Comparison of ENCODE assay signal across 34 cellular contexts in the genomic region with DNA sequence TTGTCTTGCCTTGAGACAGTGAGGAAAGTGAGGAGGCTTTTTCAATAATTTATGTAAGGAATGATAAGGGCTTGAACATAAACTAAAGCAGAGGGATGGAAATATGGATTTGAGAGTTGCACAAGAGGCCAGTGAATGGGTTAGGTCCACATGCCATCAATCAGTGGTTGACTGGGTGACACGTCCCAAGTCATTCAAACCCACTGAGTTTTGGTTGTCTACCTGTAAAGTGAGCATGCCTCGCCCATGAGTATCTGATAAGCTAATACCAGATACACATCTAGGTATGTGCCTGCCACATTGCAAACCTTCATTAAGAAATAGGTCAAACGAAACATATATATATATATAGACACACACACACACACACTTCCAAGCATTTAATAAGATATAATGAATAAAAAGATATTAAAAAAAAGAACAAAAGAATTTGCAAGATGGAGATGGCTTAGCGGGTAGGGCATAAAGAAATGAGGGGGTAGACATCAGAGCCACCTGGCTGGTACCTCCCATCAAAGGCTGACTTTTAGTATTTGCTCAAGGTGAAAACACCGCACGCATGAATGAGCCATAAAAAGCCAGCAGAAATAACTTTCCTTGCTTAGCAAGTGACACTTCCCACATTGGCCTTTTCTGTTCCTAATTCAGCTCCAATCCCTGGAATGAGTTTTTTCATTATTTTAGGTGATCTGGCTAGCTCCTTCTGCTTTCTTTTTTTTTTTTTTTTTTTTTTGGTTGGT.
"Had no signal": no experiment of that assay in that cellular context is flagged by ENCODE, and none has a peak within 500 bp of the region (broad histone marks: within the 10 kb centered on the region; RNA-seq: fewer than 3 reads in every experiment).

No MANE protein-coding gene starts in this region.

- H3K4me3 ChIP-seq: ascending aorta, cardiac muscle cell, MG63 had no signal

- H3K36me3 Mint-ChIP-seq: activated naive CD4-positive, alpha-beta T cell treated with anti-CD3 and anti-CD28 coated beads, Interleukin-2, amount 50 U/mL, for 24 hours; activated naive CD8-positive, alpha-beta T cell treated with anti-CD3 and anti-CD28 coated beads, Interleukin-2, amount 10 ng/mL, durations not matched to agents 7 days and 5 days; T-cell had no signal

- H3K4me1 Mint-ChIP-seq: activated T-helper 17 cell treated with anti-CD3 and anti-CD28 coated beads, Interleukin-2, amount 50 U/mL, for 72 hours had no signal

- H3K4me1 ChIP-seq: ascending aorta had no signal

- H3K9me3 Mint-ChIP-seq: activated CD8-positive, alpha-beta T cell treated with anti-CD3 and anti-CD28 coated beads for 36 hours; activated naive CD4-positive, alpha-beta T cell treated with anti-CD3 and anti-CD28 coated beads, Interleukin-2, amount 50 U/mL, for 24 hours; activated naive CD8-positive, alpha-beta T cell treated with anti-CD3 and anti-CD28 coated beads, Interleukin-2, amount 10 ng/mL, durations not matched to agents 7 days and 5 days; activated T-cell treated with anti-CD3 and anti-CD28 coated beads, Interleukin-2, amount 50 U/mL, for 72 hours; activated T-helper 17 cell treated with anti-CD3 and anti-CD28 coated beads, Interleukin-2, amount 50 U/mL, for 72 hours; central memory CD8-positive, alpha-beta T cell; T-cell had no signal

- H3K9me3 ChIP-seq: ascending aorta, MG63 had no signal

- H3K27me3 Mint-ChIP-seq: activated CD8-positive, alpha-beta T cell treated with anti-CD3 and anti-CD28 coated beads for 36 hours; activated naive CD4-positive, alpha-beta T cell treated with anti-CD3 and anti-CD28 coated beads, Interleukin-2, amount 50 U/mL, for 24 hours; T-cell had no signal

- H3K36me3 ChIP-seq: ascending aorta, cardiac muscle cell, MG63, WERI-Rb-1 had no signal

- H3K27me3 ChIP-seq: ascending aorta, cardiac muscle cell, MG63 had no signal

- H3K27ac Mint-ChIP-seq: activated CD8-positive, alpha-beta T cell treated with anti-CD3 and anti-CD28 coated beads for 36 hours; activated naive CD4-positive, alpha-beta T cell treated with anti-CD3 and anti-CD28 coated beads, Interleukin-2, amount 50 U/mL, for 24 hours; activated naive CD8-positive, alpha-beta T cell treated with anti-CD3 and anti-CD28 coated beads, Interleukin-2, amount 10 ng/mL, durations not matched to agents 7 days and 5 days; activated T-cell treated with anti-CD3 and anti-CD28 coated beads, Interleukin-2, amount 50 U/mL, for 72 hours; activated T-helper 17 cell treated with anti-CD3 and anti-CD28 coated beads, Interleukin-2, amount 50 U/mL, for 72 hours; T-cell; T-helper 17 cell had no signal

- H3K27ac ChIP-seq: ascending aorta, cardiac muscle cell, WERI-Rb-1 had no signal

- DNase-seq: activated CD4-positive, alpha-beta T cell treated with anti-CD3 and anti-CD28 coated beads for 1 hour; activated CD4-positive, alpha-beta T cell treated with anti-CD3 and anti-CD28 coated beads for 48 hours; activated CD4-positive, alpha-beta T cell treated with anti-CD3 and anti-CD28 coated beads, Interleukin-2, amount 50 U/mL, for 4 hours; activated CD4-positive, CD25-positive, alpha-beta regulatory T cell; activated CD8-positive, alpha-beta T cell treated with anti-CD3 and anti-CD28 coated beads for 36 hours; activated effector memory CD4-positive, alpha-beta T cell treated with anti-CD3 and anti-CD28 coated beads, Interleukin-2, amount 50 U/mL, for 16 hours; activated naive CD4-positive, alpha-beta T cell; activated naive CD8-positive, alpha-beta T cell treated with anti-CD3 and anti-CD28 coated beads, Interleukin-2, amount 10 ng/mL, durations not matched to agents 7 days and 5 days; activated T-cell treated with anti-CD3 and anti-CD28 coated beads, Interleukin-2, amount 50 U/mL, for 1 hour; activated T-cell treated with anti-CD3 and anti-CD28 coated beads, Interleukin-2, amount 50 U/mL, for 72 hours; amygdala; Kasumi-1; KG1; MG63; NCI-H1048; NCI-H1105 treated with DMSO at 0.1 percent for 48 hours; NCI-H1436; NCI-H1694; NCI-H1930; NCI-H2081 treated with DMSO at 0.1 percent for 48 hours; NCI-H2171; NCI-H446 treated with DMSO at 0.1 percent for 48 hours; NCI-H748 treated with DMSO at 0.1 percent for 48 hours; NK-92 treated with Interleukin-12 subunit alpha and Interleukin-12 subunit beta, amount 100 ng/mL, for 24 hours; Right ventricle myocardium superior; T-cell; T-helper 17 cell; T-helper 9 cell; WERI-Rb-1 had no signal

- ATAC-seq: activated CD8-positive, alpha-beta T cell treated with anti-CD3 and anti-CD28 coated beads for 36 hours; activated T-cell treated with anti-CD3 and anti-CD28 coated beads, Interleukin-2, amount 50 U/mL, for 72 hours; activated T-helper 17 cell treated with anti-CD3 and anti-CD28 coated beads, Interleukin-2, amount 50 U/mL, for 72 hours; T-cell; T-helper 17 cell had no signal

- H3K4me3 Mint-ChIP-seq: activated CD8-positive, alpha-beta T cell treated with anti-CD3 and anti-CD28 coated beads for 36 hours; activated naive CD4-positive, alpha-beta T cell treated with anti-CD3 and anti-CD28 coated beads, Interleukin-2, amount 50 U/mL, for 24 hours; activated naive CD8-positive, alpha-beta T cell treated with anti-CD3 and anti-CD28 coated beads, Interleukin-2, amount 10 ng/mL, durations not matched to agents 7 days and 5 days; activated T-cell treated with anti-CD3 and anti-CD28 coated beads, Interleukin-2, amount 50 U/mL, for 72 hours; activated T-helper 17 cell treated with anti-CD3 and anti-CD28 coated beads, Interleukin-2, amount 50 U/mL, for 72 hours; central memory CD8-positive, alpha-beta T cell; T-cell; T-helper 17 cell had no signal
